8 cellular contexts compared by ENCODE assay signal in genomic region chr2:172556284-172557033, GRCh38. TPM values are rescaled to one million over a fixed set of nuclear protein-coding genes. Genes with fewer than 3 reads are reported as not detected.
DNase-seq lines count a peak whose midpoint lies in the region; ATAC-seq and TF ChIP-seq lines count a peak whose summit lies in the region.

No MANE protein-coding gene starts in this region.

- peak overlapping the region in 2 of 3 donors; percentile 92 for H3K27ac Mint-ChIP-seq in IgD-negative memory B cell
- peak overlapping the region; percentile 94 for H3K27ac Mint-ChIP-seq in activated naive CD8-positive, alpha-beta T cell treated with anti-CD3 and anti-CD28 coated beads for 36 hours

- peak overlapping the region; percentile 82 to 92 (median 90) for H3K4me3 ChIP-seq in heart right ventricle
- peak overlapping the region; percentile 98 for H3K4me3 ChIP-seq in rectal smooth muscle tissue (ENCODE audit: low read length)
- H3K4me3 ChIP-seq in aorta (ENCODE audit: low read length in 2 of 2) = peak overlapping the region; percentile 54 to 70

- H3K36me3 Mint-ChIP-seq in IgD-negative memory B cell = peaks cover 5% of the 10 kb centered on the region
- peaks cover 53% of the 10 kb centered on the region for H3K36me3 Mint-ChIP-seq in activated naive CD8-positive, alpha-beta T cell treated with anti-CD3 and anti-CD28 coated beads for 36 hours

- H3K27me3 Mint-ChIP-seq in IgD-negative memory B cell = no peaks in the 10 kb centered on the region
- no peaks in the 10 kb centered on the region for H3K27me3 Mint-ChIP-seq in activated naive CD8-positive, alpha-beta T cell treated with anti-CD3 and anti-CD28 coated beads for 36 hours

- H3K9me3 Mint-ChIP-seq in IgD-negative memory B cell = no peaks in the 10 kb centered on the region
- peaks cover 2% of the 10 kb centered on the region for H3K9me3 Mint-ChIP-seq in activated naive CD8-positive, alpha-beta T cell treated with anti-CD3 and anti-CD28 coated beads for 36 hours

- H3K4me1 ChIP-seq in heart right ventricle (peaks cover 0 to 48% (median 26%) of the 10 kb centered on the region in 9 donors), rectal smooth muscle tissue (ENCODE audit: control insufficient read depth, insufficient read depth, low read length) (peaks cover 5% of the 10 kb centered on the region), aorta (ENCODE audit: control insufficient read depth in 1 of 2, insufficient read depth in 2 of 2, low read length in 2 of 2) (peaks cover 0 to 1% of the 10 kb centered on the region in 2 donors)

- intact Hi-C loops in heart right ventricle (cut with DNase I) = no loop called here
- intact Hi-C loops in aorta (cut with DNase I) = loop anchor here in 1 of 2 donors (5.0 kb wide), 1 partner anchor 36 kb away; no protein-coding TSS in a partner anchor

- H3K4me1 Mint-ChIP-seq in IgD-negative memory B cell = peaks cover 20 to 25% (median 21%) of the 10 kb centered on the region in 3 donors
- H3K4me1 Mint-ChIP-seq in activated naive CD8-positive, alpha-beta T cell treated with anti-CD3 and anti-CD28 coated beads for 36 hours = peaks cover 44% of the 10 kb centered on the region

- peak; percentile 89 for DNase-seq in ELF-1 (ENCODE audit: low read depth, low spot score)
- peak; percentile 79 for DNase-seq in activated naive CD8-positive, alpha-beta T cell treated with anti-CD3 and anti-CD28 coated beads for 36 hours
- peak; percentile 46 to 62 for DNase-seq in heart right ventricle
- peak; percentile 77 to 87 for DNase-seq in aorta

- peak overlapping the region; percentile 92 to 98 (median 94) for H3K4me3 Mint-ChIP-seq in IgD-negative memory B cell
- H3K4me3 Mint-ChIP-seq in activated naive CD8-positive, alpha-beta T cell treated with anti-CD3 and anti-CD28 coated beads for 36 hours = peak overlapping the region; percentile 92

- ATAC-seq in GM21717 (IDR thresholded peaks at IDR 0.05; ENCODE audit: unreplicated experiment) (peak; percentile 68), SK-N-SH treated with all-trans-retinoic acid at 6 μM for 48 hours (peak; percentile 65), heart right ventricle (peak; percentile 21 to 71 (median 56)), aorta (ENCODE audit: low FRiP score) (peak; percentile 71)

- WGBS in heart right ventricle, 2 donors = 2% methylated on average over 52 of the region's 52 CpGs
- WGBS in aorta, 2 donors = 2% methylated on average over 51 to 52 of the region's 52 CpGs

- peak overlapping the region; percentile 8 for H3K9ac ChIP-seq in rectal smooth muscle tissue (ENCODE audit: low read length)

- H3K27me3 ChIP-seq in heart right ventricle (no peaks in the 10 kb centered on the region), rectal smooth muscle tissue (ENCODE audit: control insufficient read depth, insufficient read depth, low read length) (no peaks in the 10 kb centered on the region), aorta (ENCODE audit: control insufficient read depth in 1 of 2, insufficient read depth in 2 of 2, low read length in 1 of 2) (no peaks in the 10 kb centered on the region)

- H3K36me3 ChIP-seq in heart right ventricle (peaks cover 0 to 32% (median 0%) of the 10 kb centered on the region in 9 donors), rectal smooth muscle tissue (ENCODE audit: control insufficient read depth, insufficient read depth, low read length) (no peaks in the 10 kb centered on the region), aorta (ENCODE audit: control insufficient read depth in 1 of 2, insufficient read depth in 2 of 2, low read length in 1 of 2) (no peaks in the 10 kb centered on the region)

- H3K9me3 ChIP-seq in heart right ventricle (no peaks in the 10 kb centered on the region), aorta (ENCODE audit: control insufficient read depth, low read length) (no peaks in the 10 kb centered on the region)

- H3K27ac ChIP-seq in heart right ventricle (peak overlapping the region; percentile 80 to 98 (median 94)), rectal smooth muscle tissue (ENCODE audit: low read depth, low read length) (peak overlapping the region; percentile 74), aorta (ENCODE audit: low read depth in 1 of 2, low read length in 2 of 2) (peak overlapping the region; percentile 58 to 86)

- TF ChIP-seq CTCF in heart right ventricle (IDR thresholded peaks at IDR 0.05) = no peak

TF ChIP-seq in SK-N-SH treated with all-trans-retinoic acid at 6 μM for 48 hours, 23 proteins besides CTCF, POLR2A, EP300 and RAD21:
- no peak for TF ChIP-seq TCF4 (CRISPR knock-in tag; IDR thresholded peaks at IDR 0.05; ENCODE audit: borderline replicate concordance)
- no peak for TF ChIP-seq CSRNP3 (CRISPR knock-in tag; IDR thresholded peaks at IDR 0.05)
- TF ChIP-seq ZNF8 (CRISPR knock-in tag; IDR thresholded peaks at IDR 0.05) = no peak
- no peak for TF ChIP-seq ZNF565 (CRISPR knock-in tag; conservative IDR thresholded peaks at IDR 0.05; ENCODE audit: low read depth)
- no peak for TF ChIP-seq ZC3H10 (CRISPR knock-in tag; IDR thresholded peaks at IDR 0.05)
- TF ChIP-seq TSHZ2 (CRISPR knock-in tag; IDR thresholded peaks at IDR 0.05) = no peak
- no peak for TF ChIP-seq ARNTL (CRISPR knock-in tag; IDR thresholded peaks at IDR 0.05; ENCODE audit: borderline replicate concordance, low read depth)
- no peak for TF ChIP-seq RARB (CRISPR knock-in tag; IDR thresholded peaks at IDR 0.05)

RNA-seq across cellular contexts. Expression of gene PDK1, which starts 0.6 kb away (rescaled TPM):
- polyA plus RNA-seq in IgD-negative memory B cell = 17.9 TPM
- 10 to 100 TPM; 42.2 to 46.6 TPM for total RNA-seq in activated naive CD8-positive, alpha-beta T cell treated with anti-CD3 and anti-CD28 coated beads for 36 hours
- total RNA-seq in heart right ventricle = 100 to 1,000 TPM in 1 of 10 donors, 10 to 100 TPM in 9; 34.8 to 106 (median 54.3) TPM
- 1 to 10 TPM; 4.2 to 9.8 TPM for polyA plus RNA-seq in heart right ventricle
- total RNA-seq in aorta = 10 to 100 TPM; 27.4 to 38.7 TPM
- polyA plus RNA-seq in aorta = 1 to 10 TPM; 1.9 to 3.2 TPM

Comparison
In these comparisons a context has a peak if more than half of its experiments do, and no peak if none do; other contexts are left out.
1. Peak in every context shown above with its lines: DNase-seq, ATAC-seq, H3K4me3 ChIP-seq and H3K27ac ChIP-seq.